ENCODE assay signal across 10 cellular contexts in genomic region chr2:88754585-88755305, GRCh38.
A peak's percentile ranks its signal among the peaks of the same experiment; 100 is the strongest.
DNase-seq lines count a peak whose midpoint lies in the region; ATAC-seq and TF ChIP-seq lines count a peak whose summit lies in the region.
"Had no signal": no experiment of that assay in that cellular context is flagged by ENCODE, and none has a peak within 500 bp of the region (broad histone marks: within the 10 kb centered on the region; RNA-seq: fewer than 3 reads in every experiment).

No MANE protein-coding gene starts in this region.

- no peaks in the 10 kb centered on the region for H3K27me3 ChIP-seq in left ventricle myocardium inferior (ENCODE audit: low read depth)

- H3K27ac Mint-ChIP-seq in endothelial cell (ENCODE audit: unreplicated experiment), result peak overlapping the region; percentile 100

- peaks cover 38% of the 10 kb centered on the region for H3K4me1 Mint-ChIP-seq in endothelial cell (ENCODE audit: unreplicated experiment)

- intact Hi-C loops in left ventricle myocardium inferior (cut with micrococcal nuclease), result no loop called here

- no peaks in the 10 kb centered on the region for H3K4me1 ChIP-seq in left ventricle myocardium inferior

- DNase-seq in endothelial cell (ENCODE audit: low spot score), result no peak
- no peak for DNase-seq in NCI-H2029 (lab: John Stamatoyannopoulos, UW)
- no peak for DNase-seq in left ventricle myocardium inferior
- no peak for DNase-seq in islet precursor cell
- no peak for DNase-seq in NCI-H526 treated with DMSO at 0.1 percent for 48 hours (lab: John Stamatoyannopoulos, UW)
- DNase-seq: right cardiac atrium had no signal

- peak overlapping the region; percentile 61 for H3K4me3 Mint-ChIP-seq in endothelial cell (ENCODE audit: unreplicated experiment)

- peaks cover 24% of the 10 kb centered on the region for H3K9me3 ChIP-seq in left ventricle myocardium inferior (replicated peaks)

- ATAC-seq in GM18867 (IDR thresholded peaks at IDR 0.05; ENCODE audit: unreplicated experiment) (peak; percentile 24), GM21717 (IDR thresholded peaks at IDR 0.05; ENCODE audit: unreplicated experiment) (peak; percentile 39), HG03575 (IDR thresholded peaks at IDR 0.05; ENCODE audit: extremely low read depth, insufficient number of reproducible peaks, low FRiP score, unreplicated experiment) (peak; percentile 37)
- ATAC-seq: Panc1, right cardiac atrium had no signal

- H3K4me3 ChIP-seq in left ventricle myocardium inferior, result no peak overlapping the region

- TF ChIP-seq CTCF in endothelial cell (IDR thresholded peaks at IDR 0.05; ENCODE audit: unreplicated experiment), result no peak
- no peak for TF ChIP-seq CTCF in left ventricle myocardium inferior (IDR thresholded peaks at IDR 0.05; ENCODE audit: borderline replicate concordance)

- H3K27ac ChIP-seq in left ventricle myocardium inferior (replicated peaks), result no peak overlapping the region

- H3K36me3 Mint-ChIP-seq in endothelial cell (ENCODE audit: low read depth, unreplicated experiment), result peaks cover 48% of the 10 kb centered on the region

- peaks cover 47% of the 10 kb centered on the region for H3K36me3 ChIP-seq in left ventricle myocardium inferior

- H3K27me3 Mint-ChIP-seq in endothelial cell (ENCODE audit: unreplicated experiment), result peaks cover 7% of the 10 kb centered on the region

- H3K9me3 Mint-ChIP-seq in endothelial cell (ENCODE audit: unreplicated experiment), result peaks cover 9% of the 10 kb centered on the region
